ENCODE assay signal across 1 cellular context in the genomic region with DNA sequence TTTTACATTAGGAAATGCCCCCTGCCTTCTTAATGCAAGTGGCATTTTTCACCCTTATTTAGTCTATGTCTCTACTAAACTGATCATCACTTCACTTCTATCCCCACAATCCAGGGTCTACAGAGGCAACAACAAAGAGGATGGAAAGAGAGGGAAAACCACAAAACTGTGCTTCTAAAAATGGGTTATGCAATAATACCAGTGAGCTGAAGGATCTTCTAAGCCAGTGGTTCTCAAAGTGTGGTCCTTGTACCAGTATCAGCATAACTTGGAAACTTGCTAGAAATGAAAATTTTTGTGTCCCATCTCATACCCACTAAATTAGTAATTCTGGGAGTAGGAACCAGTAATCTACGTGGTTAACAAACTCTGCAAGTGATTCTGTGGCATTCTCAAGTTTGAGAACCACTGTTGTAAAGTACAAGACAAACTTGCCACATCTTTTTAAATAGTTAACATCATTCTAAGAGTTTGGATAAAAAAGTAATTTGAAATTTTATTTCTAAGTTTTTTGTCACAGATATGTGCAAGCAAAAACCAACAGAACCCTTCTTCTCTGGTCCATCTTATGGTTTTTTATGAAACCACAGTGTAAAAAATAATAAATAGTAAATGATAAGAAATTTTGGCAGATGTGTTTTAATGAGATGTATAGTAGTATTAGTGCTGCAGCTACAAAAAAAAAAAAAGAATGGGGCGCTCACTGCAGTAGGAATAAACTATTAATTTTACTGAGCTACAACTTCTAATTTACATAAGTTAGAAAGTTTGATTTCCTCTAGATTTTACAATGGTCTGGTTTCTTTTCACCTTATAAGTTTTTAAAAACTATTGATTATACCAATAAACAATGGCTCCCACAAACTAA.
TF ChIP-seq lines count a peak whose summit lies in the region.

No MANE protein-coding gene starts in this region.

TF ChIP-seq in HepG2, 621 proteins besides CTCF, POLR2A, EP300 and RAD21:
- no peak for TF ChIP-seq ZNF816 (CRISPR knock-in tag; IDR thresholded peaks at IDR 0.05; ENCODE audit: borderline replicate concordance)
- TF ChIP-seq RELA (CRISPR knock-in tag; IDR thresholded peaks at IDR 0.05), result no peak
- TF ChIP-seq CEBPB (IDR thresholded peaks at IDR 0.05; ENCODE audit: borderline replicate concordance, low read depth, low read length), result peak; percentile 56; the same call in 1 of the 2 replicates
- no peak for TF ChIP-seq ZNF484 (CRISPR knock-in tag; IDR thresholded peaks at IDR 0.05; ENCODE audit: borderline replicate concordance, low read depth)
- TF ChIP-seq ZNF782 (CRISPR knock-in tag; IDR thresholded peaks at IDR 0.05; ENCODE audit: borderline replicate concordance), result no peak
- no peak for TF ChIP-seq ZNF609 (CRISPR knock-in tag; IDR thresholded peaks at IDR 0.05; ENCODE audit: borderline replicate concordance)
- TF ChIP-seq TBX2 (CRISPR knock-in tag; IDR thresholded peaks at IDR 0.05; ENCODE audit: borderline replicate concordance), result no peak
- TF ChIP-seq CEBPG (CRISPR knock-in tag; IDR thresholded peaks at IDR 0.05), result peak; percentile 22; the same call in 1 of the 2 replicates
- no peak for TF ChIP-seq SNAPC2 (CRISPR knock-in tag; IDR thresholded peaks at IDR 0.05)
- TF ChIP-seq, protein P1, sequence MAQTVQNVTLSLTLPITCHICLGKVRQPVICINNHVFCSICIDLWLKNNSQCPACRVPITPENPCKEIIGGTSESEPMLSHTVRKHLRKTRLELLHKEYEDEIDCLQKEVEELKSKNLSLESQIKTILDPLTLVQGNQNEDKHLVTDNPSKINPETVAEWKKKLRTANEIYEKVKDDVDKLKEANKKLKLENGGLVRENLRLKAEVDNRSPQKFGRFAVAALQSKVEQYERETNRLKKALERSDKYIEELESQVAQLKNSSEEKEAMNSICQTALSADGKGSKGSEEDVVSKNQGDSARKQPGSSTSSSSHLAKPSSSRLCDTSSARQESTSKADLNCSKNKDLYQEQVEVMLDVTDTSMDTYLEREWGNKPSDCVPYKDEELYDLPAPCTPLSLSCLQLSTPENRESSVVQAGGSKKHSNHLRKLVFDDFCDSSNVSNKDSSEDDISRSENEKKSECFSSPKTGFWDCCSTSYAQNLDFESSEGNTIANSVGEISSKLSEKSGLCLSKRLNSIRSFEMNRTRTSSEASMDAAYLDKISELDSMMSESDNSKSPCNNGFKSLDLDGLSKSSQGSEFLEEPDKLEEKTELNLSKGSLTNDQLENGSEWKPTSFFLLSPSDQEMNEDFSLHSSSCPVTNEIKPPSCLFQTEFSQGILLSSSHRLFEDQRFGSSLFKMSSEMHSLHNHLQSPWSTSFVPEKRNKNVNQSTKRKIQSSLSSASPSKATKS (CRISPR knock-in tag; IDR thresholded peaks at IDR 0.05), result no peak
- TF ChIP-seq ZSCAN22 (CRISPR knock-in tag; IDR thresholded peaks at IDR 0.05), result no peak
- TF ChIP-seq MYC (CRISPR knock-in tag; IDR thresholded peaks at IDR 0.05; ENCODE audit: borderline replicate concordance), result no peak
- TF ChIP-seq ZSCAN21 (CRISPR knock-in tag; IDR thresholded peaks at IDR 0.05; ENCODE audit: borderline replicate concordance), result no peak
- TF ChIP-seq ZNF660 (CRISPR knock-in tag; IDR thresholded peaks at IDR 0.05; ENCODE audit: borderline replicate concordance, low read depth), result no peak
